Comparison of ENCODE assay signal across 19 cellular contexts in genomic region chr4:147790412-147790811, GRCh38.
"Had no signal": no experiment of that assay in that cellular context is flagged by ENCODE, and none has a peak within 500 bp of the region (broad histone marks: within the 10 kb centered on the region; RNA-seq: fewer than 3 reads in every experiment).

No MANE protein-coding gene starts in this region.

- H3K4me3 ChIP-seq: heart left ventricle, mucosa of descending colon, tibial nerve, vagina had no signal

- FAIRE-seq: frontal cortex had no signal

- H3K9me3 ChIP-seq: heart left ventricle, mucosa of descending colon, tibial nerve, vagina had no signal

- H3K36me3 ChIP-seq: heart left ventricle, tibial nerve, vagina had no signal

- H3K27ac ChIP-seq: parathyroid adenoma, vagina had no signal

- ATAC-seq: activated naive CD4-positive, alpha-beta T cell treated with anti-CD3 and anti-CD28 coated beads, Interleukin-2, amount 50 U/mL, for 72 hours; activated T-cell treated with anti-CD3 and anti-CD28 coated beads, Interleukin-2, amount 50 U/mL, for 72 hours; left cardiac atrium; mucosa of descending colon; naive thymus-derived CD4-positive, alpha-beta T cell had no signal

- H3K27me3 ChIP-seq: heart left ventricle, tibial nerve, vagina had no signal

- DNase-seq: activated B cell treated with CpG ODN at 0.5 μM for 24 hours; activated CD4-positive, alpha-beta T cell treated with anti-CD3 and anti-CD28 coated beads, Interleukin-2, amount 10 ng/mL, durations not matched to agents 24 days and 14 days; activated CD8-positive, alpha-beta memory T cell treated with anti-CD3 and anti-CD28 coated beads, Interleukin-2, amount 50 U/mL, for 48 hours; activated gamma-delta T cell; activated T-cell treated with anti-CD3 and anti-CD28 coated beads, Interleukin-2, amount 50 U/mL, for 72 hours; amniotic stem cell; effector memory CD4-positive, alpha-beta T cell; heart left ventricle; left cardiac atrium; mucosa of descending colon; naive thymus-derived CD4-positive, alpha-beta T cell; stimulated activated CD4-positive, alpha-beta T cell treated with anti-CD3 and anti-CD28 coated beads, Interleukin-2, amount 100 ng/mL, for 48 hours; stimulated activated naive CD4-positive, alpha-beta T cell; substantia nigra had no signal
